Comparison of ENCODE assay signal across 37 cellular contexts in genomic region chr12:25808604-25809003, GRCh38.
A peak's percentile ranks its signal among the peaks of the same experiment; 100 is the strongest.
DNase-seq lines count a peak whose midpoint lies in the region; ATAC-seq, FAIRE-seq and TF ChIP-seq lines count a peak whose summit lies in the region.
"Had no signal": no experiment of that assay in that cellular context is flagged by ENCODE, and none has a peak within 500 bp of the region (broad histone marks: within the 10 kb centered on the region; RNA-seq: fewer than 3 reads in every experiment).

No MANE protein-coding gene starts in this region.

- H3K4ac ChIP-seq in H1 (replicated peaks; ENCODE audit: insufficient read length, low read depth, low read length), result no peak overlapping the region

- no peak overlapping the region for H4K5ac ChIP-seq in H1 (ENCODE audit: insufficient read length, low read depth, low read length)

- no peak overlapping the region for H3K56ac ChIP-seq in H1 (replicated peaks; ENCODE audit: insufficient read length, low read depth, low read length)

- no peaks in the 10 kb centered on the region for H3K79me2 ChIP-seq in OCI-LY3 (ENCODE audit: low read length)
- H3K79me2 ChIP-seq in K562 (ENCODE audit: control insufficient read depth, insufficient read depth, low read length), result no peaks in the 10 kb centered on the region
- H3K79me2 ChIP-seq in H1 (ENCODE audit: control insufficient read depth in 1 of 2, insufficient read depth in 2 of 2, low read length in 2 of 2), result no peaks in the 10 kb centered on the region

- FAIRE-seq in K562 (lab: Jason Lieb, UNC) (no peak), H1 (lab: Jason Lieb, UNC) (no peak)
- FAIRE-seq: A204.1, A549, D721Med had no signal

- ATAC-seq in K562, result no peak
- ATAC-seq in stimulated activated effector memory CD8-positive, alpha-beta T cell treated with anti-CD3 and anti-CD28 coated beads, Interleukin-12 subunit alpha, Interleukin-12 subunit beta, amount 100 ng/mL, for 72 hours, result no peak
- ATAC-seq: A549; CD8-positive, alpha-beta T cell had no signal

- H3K36me3 ChIP-seq in HEK293 (ENCODE audit: control insufficient read depth in 2 of 2, insufficient read depth in 1 of 2, low read length in 2 of 2), result no peaks in the 10 kb centered on the region
- peaks cover 11% of the 10 kb centered on the region for H3K36me3 ChIP-seq in OCI-LY3 (replicated peaks; ENCODE audit: low read depth, low read length)
- H3K36me3 ChIP-seq in K562 (ENCODE audit: control insufficient read depth, insufficient read depth, low read length), result no peaks in the 10 kb centered on the region
- no peaks in the 10 kb centered on the region for H3K36me3 ChIP-seq in H1 (ENCODE audit: control insufficient read depth in 2 of 4, insufficient read depth in 4 of 4, low read length in 3 of 4)
- H3K36me3 ChIP-seq: BE2C; BLaER1; BLaER1 treated with 17β-estradiol and CSF1 and Interleukin-3, amounts not matched to agents 10 nM and 100 nM had no signal

- H3K36me3 Mint-ChIP-seq in stimulated activated effector memory CD8-positive, alpha-beta T cell treated with anti-CD3 and anti-CD28 coated beads, Interleukin-12 subunit alpha, Interleukin-12 subunit beta, amount 100 ng/mL, for 72 hours, result no peaks in the 10 kb centered on the region
- H3K36me3 Mint-ChIP-seq in T-helper 2 cell treated with Interferon-gamma antibody and Interleukin-4, amounts not matched to agents 5 μg/mL and 100 μg/mL, for 36 hours (ENCODE audit: low read depth), result no peaks in the 10 kb centered on the region
- H3K36me3 Mint-ChIP-seq: CD14-positive monocyte; CD4-positive, alpha-beta memory T cell; CD4-positive, CD25-positive, alpha-beta regulatory T cell; CD8-positive, alpha-beta memory T cell; CD8-positive, alpha-beta T cell had no signal

- intact Hi-C loops in K562 (cut with micrococcal nuclease), result no loop called here

- TF ChIP-seq RAD21 in K562 (CRISPR knock-in tag; conservative IDR thresholded peaks at IDR 0.05 in 1 of 2, IDR thresholded peaks at IDR 0.05 in 1 of 2) (no peak), H1 (IDR thresholded peaks at IDR 0.05 in 1 of 2, conservative IDR thresholded peaks at IDR 0.05 in 1 of 2; ENCODE audit: low read depth in 2 of 2, low read length in 2 of 2) (no peak)

- no peak overlapping the region for H3K4me3 ChIP-seq in HEK293 (ENCODE audit: low read depth, low read length)
- no peak overlapping the region for H3K4me3 ChIP-seq in OCI-LY3 (ENCODE audit: low read length)
- H3K4me3 ChIP-seq in K562, result no peak overlapping the region
- H3K4me3 ChIP-seq in H1 (ENCODE audit: extremely low read depth in 1 of 4, insufficient read depth in 2 of 4, low read depth in 3 of 4, low read length in 4 of 4), result no peak overlapping the region
- H3K4me3 ChIP-seq: A549; BLaER1; BLaER1 treated with 17β-estradiol and CSF1 and Interleukin-3, amounts not matched to agents 10 nM and 100 nM had no signal

- H3K18ac ChIP-seq in H1 (ENCODE audit: extremely low read depth, low read length), result no peak overlapping the region

- TF ChIP-seq EP300 in K562 (IDR thresholded peaks at IDR 0.05; ENCODE audit: low read length) (no peak), H1 (IDR thresholded peaks at IDR 0.05; ENCODE audit: borderline replicate concordance in 1 of 2, low read depth in 2 of 2, low read length in 2 of 2) (no peak)

- CTCF ChIA-PET in HEK293 (lab: Yijun Ruan, JAX), result interaction anchor here (0.9 kb wide), 1 partner anchor 40 kb away, joined by 3 read pairs; no protein-coding TSS in a partner anchor
- CTCF ChIA-PET in K562 (lab: Yijun Ruan, JAX; ENCODE audit: low intra/inter-chr PET ratio), result no interaction called here
- CTCF ChIA-PET in H1 (lab: Charles Lee; ENCODE audit: partially characterized antibody), result interaction anchor here (1.2 kb wide), 1 partner anchor 460 kb away, joined by 3 read pairs; no protein-coding TSS in a partner anchor

- no peak overlapping the region for H3K4me3 Mint-ChIP-seq in stimulated activated effector memory CD8-positive, alpha-beta T cell treated with anti-CD3 and anti-CD28 coated beads, Interleukin-12 subunit alpha, Interleukin-12 subunit beta, amount 100 ng/mL, for 72 hours
- no peak overlapping the region for H3K4me3 Mint-ChIP-seq in T-helper 2 cell treated with Interferon-gamma antibody and Interleukin-4, amounts not matched to agents 5 μg/mL and 100 μg/mL, for 36 hours
- H3K4me3 Mint-ChIP-seq: B cell; CD14-positive monocyte; CD4-positive, alpha-beta memory T cell; CD4-positive, alpha-beta T cell; CD4-positive, CD25-positive, alpha-beta regulatory T cell; CD8-positive, alpha-beta memory T cell; CD8-positive, alpha-beta T cell had no signal

- no peak overlapping the region for H3K9ac ChIP-seq in OCI-LY3 (ENCODE audit: low read length)
- no peak overlapping the region for H3K9ac ChIP-seq in K562 (ENCODE audit: insufficient read depth in 1 of 2, low read depth in 2 of 2, low read length in 2 of 2)
- H3K9ac ChIP-seq in H1 (replicated peaks in 1 of 4; ENCODE audit: extremely low read depth in 1 of 4, low read depth in 3 of 4, low read length in 3 of 4), result no peak overlapping the region
- H3K9ac ChIP-seq: BLaER1; BLaER1 treated with 17β-estradiol and CSF1 and Interleukin-3, amounts not matched to agents 10 nM and 100 nM had no signal

- H3K23me2 ChIP-seq in H1 (ENCODE audit: low read depth, low read length), result no peaks in the 10 kb centered on the region

- TF ChIP-seq POLR2A in K562 (conservative IDR thresholded peaks at IDR 0.05) (no peak), H1 (IDR thresholded peaks at IDR 0.05; ENCODE audit: control extremely low read depth in 1 of 2, low read depth in 2 of 2, low read length in 2 of 2) (no peak)

- H3K27me3 ChIP-seq in OCI-LY3 (ENCODE audit: low read depth, low read length) (no peaks in the 10 kb centered on the region), K562 (ENCODE audit: control insufficient read depth in 2 of 2, insufficient read depth in 2 of 2, low read length in 2 of 2) (no peaks in the 10 kb centered on the region), H1 (replicated peaks in 1 of 4; ENCODE audit: control insufficient read depth in 3 of 4, extremely low read depth in 1 of 4, insufficient read depth in 3 of 4, low read length in 3 of 4) (no peaks in the 10 kb centered on the region)
- H3K27me3 ChIP-seq: BE2C; BLaER1; BLaER1 treated with 17β-estradiol and CSF1 and Interleukin-3, amounts not matched to agents 10 nM and 100 nM had no signal

- H2BK120ac ChIP-seq in H1 (replicated peaks; ENCODE audit: low read depth, low read length), result no peak overlapping the region

- no peak overlapping the region for H2BK12ac ChIP-seq in H1 (ENCODE audit: low read depth, low read length)

- H3K9me3 Mint-ChIP-seq in stimulated activated effector memory CD8-positive, alpha-beta T cell treated with anti-CD3 and anti-CD28 coated beads, Interleukin-12 subunit alpha, Interleukin-12 subunit beta, amount 100 ng/mL, for 72 hours, result peaks cover 6% of the 10 kb centered on the region
- H3K9me3 Mint-ChIP-seq in T-helper 2 cell treated with Interferon-gamma antibody and Interleukin-4, amounts not matched to agents 5 μg/mL and 100 μg/mL, for 36 hours, result no peaks in the 10 kb centered on the region

- no peaks in the 10 kb centered on the region for H3K9me1 ChIP-seq in K562 (ENCODE audit: control insufficient read depth, insufficient read depth, low read length)

- DNase-seq in K562 (ENCODE audit: extremely low read depth in 1 of 4, low spot score in 3 of 4) (no peak), H1 (ENCODE audit: low read depth in 1 of 2, low spot score in 2 of 2) (no peak), hypothalamus (lab: John Stamatoyannopoulos, UW) (no peak), dermis blood vessel endothelial cell (no peak)
- no peak for DNase-seq in stimulated activated effector memory CD8-positive, alpha-beta T cell treated with anti-CD3 and anti-CD28 coated beads, Interleukin-12 subunit alpha, Interleukin-12 subunit beta, amount 100 ng/mL, for 72 hours (ENCODE audit: low spot score in 2 of 2)
- no peak for DNase-seq in T-helper 2 cell treated with Interferon-gamma antibody and Interleukin-4, amounts not matched to agents 5 μg/mL and 100 μg/mL, for 36 hours (ENCODE audit: low spot score)
- DNase-seq: 8988T; ACHN; AML-193; BE2C; C1 segment of cervical spinal cord; Caco-2; Calu3; CD4-positive, alpha-beta memory T cell; CD4-positive, alpha-beta T cell; CD4-positive, CD25-positive, alpha-beta regulatory T cell; CD8-positive, alpha-beta memory T cell; CD8-positive, alpha-beta T cell; COR-L47; DMS 273 treated with DMSO at 0.1 percent for 48 hours; DMS153; DMS53; DMS79; DMS79 treated with DMSO at 0.1 percent for 48 hours; DND-41; EL had no signal

- no TSS peak for BruUV-seq in K562 (replicated peaks; lab: Mats Ljungman, UMichigan)

- H4K20me1 ChIP-seq in OCI-LY3 (ENCODE audit: insufficient read depth, low read length) (no peaks in the 10 kb centered on the region), K562 (replicated peaks; ENCODE audit: control insufficient read depth, insufficient read depth, low read length) (no peaks in the 10 kb centered on the region), H1 (replicated peaks in 1 of 2; ENCODE audit: control insufficient read depth in 1 of 2, insufficient read depth in 2 of 2, low read length in 2 of 2) (no peaks in the 10 kb centered on the region)
- H4K20me1 ChIP-seq: BLaER1; BLaER1 treated with 17β-estradiol and CSF1 and Interleukin-3, amounts not matched to agents 10 nM and 100 nM had no signal

- peaks cover under 1% of the 10 kb centered on the region for H3K27me3 Mint-ChIP-seq in T-helper 2 cell treated with Interferon-gamma antibody and Interleukin-4, amounts not matched to agents 5 μg/mL and 100 μg/mL, for 36 hours (ENCODE audit: low read depth)
- H3K27me3 Mint-ChIP-seq: CD4-positive, alpha-beta memory T cell; CD4-positive, alpha-beta T cell had no signal

- TF ChIP-seq CTCF in HEK293 (tag by site-specific recombination; IDR thresholded peaks at IDR 0.05) (no peak), OCI-LY3 (IDR thresholded peaks at IDR 0.05; ENCODE audit: low read depth, low read length) (no peak), K562 (IDR thresholded peaks at IDR 0.05 in 2 of 3, conservative IDR thresholded peaks at IDR 0.05 in 1 of 3; ENCODE audit: insufficient read depth in 2 of 3, low read depth in 1 of 3, low read length in 3 of 3) (no peak), H1 (IDR thresholded peaks at IDR 0.05; ENCODE audit: control extremely low read depth in 1 of 3, insufficient read depth in 1 of 3, low read depth in 1 of 3, low read length in 3 of 3) (no peak)

- no peaks in the 10 kb centered on the region for H3K79me1 ChIP-seq in H1 (ENCODE audit: low read depth, low read length)

- H4K91ac ChIP-seq in H1 (replicated peaks; ENCODE audit: insufficient read length, low read length), result no peak overlapping the region

- H2AFZ ChIP-seq in OCI-LY3 (ENCODE audit: low read depth, low read length), result no peak overlapping the region
- no peak overlapping the region for H2AFZ ChIP-seq in K562 (ENCODE audit: low read depth, low read length)
- H2AFZ ChIP-seq in H1 (ENCODE audit: low read length), result no peak overlapping the region

- no peak overlapping the region for H3K27ac Mint-ChIP-seq in stimulated activated effector memory CD8-positive, alpha-beta T cell treated with anti-CD3 and anti-CD28 coated beads, Interleukin-12 subunit alpha, Interleukin-12 subunit beta, amount 100 ng/mL, for 72 hours
- H3K27ac Mint-ChIP-seq in T-helper 2 cell treated with Interferon-gamma antibody and Interleukin-4, amounts not matched to agents 5 μg/mL and 100 μg/mL, for 36 hours, result no peak overlapping the region
- H3K27ac Mint-ChIP-seq: B cell; CD14-positive monocyte; CD4-positive, alpha-beta memory T cell; CD4-positive, alpha-beta T cell; CD4-positive, CD25-positive, alpha-beta regulatory T cell; CD8-positive, alpha-beta memory T cell; CD8-positive, alpha-beta T cell had no signal

- H3K23ac ChIP-seq in H1 (ENCODE audit: insufficient read length), result no peak overlapping the region

- POLR2A ChIA-PET in HEK293 (lab: Yijun Ruan, JAX), result no interaction called here
- POLR2A ChIA-PET in K562 (lab: Yijun Ruan, JAX), result no interaction called here
- POLR2A ChIA-PET in H1 (lab: Charles Lee; ENCODE audit: partially characterized antibody), result no interaction called here

- H3K9me3 ChIP-seq in HEK293 (ENCODE audit: control insufficient read depth, insufficient read depth, low read depth, low read length) (no peaks in the 10 kb centered on the region), OCI-LY3 (ENCODE audit: insufficient read depth, low read length) (peaks cover 11% of the 10 kb centered on the region; the same call in 1 of the 2 replicates), K562 (replicated peaks; ENCODE audit: control insufficient read depth, insufficient read depth, low read depth, low read length) (no peaks in the 10 kb centered on the region), H1 (ENCODE audit: insufficient read depth in 2 of 2, low read depth in 1 of 2, low read length in 1 of 2) (no peaks in the 10 kb centered on the region)
- H3K9me3 ChIP-seq: BE2C, BLaER1, Caco-2 had no signal

- no peaks in the 10 kb centered on the region for H3K4me1 Mint-ChIP-seq in stimulated activated effector memory CD8-positive, alpha-beta T cell treated with anti-CD3 and anti-CD28 coated beads, Interleukin-12 subunit alpha, Interleukin-12 subunit beta, amount 100 ng/mL, for 72 hours
- H3K4me1 Mint-ChIP-seq in T-helper 2 cell treated with Interferon-gamma antibody and Interleukin-4, amounts not matched to agents 5 μg/mL and 100 μg/mL, for 36 hours (ENCODE audit: low read depth), result peaks cover 24% of the 10 kb centered on the region
- H3K4me1 Mint-ChIP-seq: CD14-positive monocyte; CD4-positive, CD25-positive, alpha-beta regulatory T cell; CD8-positive, alpha-beta memory T cell had no signal

- H3K4me1 ChIP-seq in HEK293 (ENCODE audit: control insufficient read depth, insufficient read depth, low read length) (peaks cover 15% of the 10 kb centered on the region), OCI-LY3 (ENCODE audit: low read length) (peaks cover 59% of the 10 kb centered on the region), K562 (replicated peaks in 1 of 2; ENCODE audit: control insufficient read depth in 2 of 2, insufficient read depth in 2 of 2, low read length in 2 of 2) (no peaks in the 10 kb centered on the region), H1 (replicated peaks in 1 of 4; ENCODE audit: control insufficient read depth in 3 of 4, insufficient read depth in 4 of 4, low read length in 3 of 4) (no peaks in the 10 kb centered on the region)
- H3K4me1 ChIP-seq: BE2C, Caco-2 had no signal

- no peak overlapping the region for H2AK5ac ChIP-seq in H1 (ENCODE audit: low read depth, low read length)

- no peak overlapping the region for H4K8ac ChIP-seq in H1 (ENCODE audit: extremely low read depth, insufficient read depth, low read length)

- no peak overlapping the region for H3K14ac ChIP-seq in H1 (ENCODE audit: insufficient read length)

- H3K27ac ChIP-seq in HEK293 (ENCODE audit: extremely low read depth, low read depth, low read length), result no peak overlapping the region
- H3K27ac ChIP-seq in OCI-LY3 (ENCODE audit: low read length), result peak overlapping the region; percentile 99; the same call in 1 of the 2 replicates
- H3K27ac ChIP-seq in K562 (ENCODE audit: extremely low read depth, low read depth, low read length), result no peak overlapping the region
- H3K27ac ChIP-seq in H1 (ENCODE audit: low read depth, low read length), result no peak overlapping the region
- H3K27ac ChIP-seq: 22Rv1; A549; BLaER1; BLaER1 treated with 17β-estradiol and CSF1 and Interleukin-3, amounts not matched to agents 10 nM and 100 nM; C4-2B had no signal

- H2BK20ac ChIP-seq in H1 (ENCODE audit: low read length), result no peak overlapping the region

- no peak overlapping the region for H2BK15ac ChIP-seq in H1 (ENCODE audit: low read length)

- H3K4me2 ChIP-seq in OCI-LY3 (ENCODE audit: low read length) (no peak overlapping the region), K562 (ENCODE audit: insufficient read depth, low read length) (no peak overlapping the region), H1 (ENCODE audit: insufficient read depth in 1 of 2, low read depth in 2 of 2, low read length in 2 of 2) (no peak overlapping the region)
- H3K4me2 ChIP-seq: A549; BLaER1; BLaER1 treated with 17β-estradiol and CSF1 and Interleukin-3, amounts not matched to agents 10 nM and 100 nM had no signal

- in situ Hi-C loops in K562 (cut with MboI), result no loop called here

- H2BK5ac ChIP-seq in H1 (ENCODE audit: low read depth, low read length), result no peak overlapping the region

Comparison
In these comparisons a context has a peak if more than half of its experiments do, and no peak if none do; other contexts are left out.
1. Of the 44 proteins assayed by ChIP-seq in both K562 and HEK293: peak only in K562: none; only in HEK293: none; in both: ZNF146; in neither: 43.